ENCODE assay signal across 11 cellular contexts in the genomic region with DNA sequence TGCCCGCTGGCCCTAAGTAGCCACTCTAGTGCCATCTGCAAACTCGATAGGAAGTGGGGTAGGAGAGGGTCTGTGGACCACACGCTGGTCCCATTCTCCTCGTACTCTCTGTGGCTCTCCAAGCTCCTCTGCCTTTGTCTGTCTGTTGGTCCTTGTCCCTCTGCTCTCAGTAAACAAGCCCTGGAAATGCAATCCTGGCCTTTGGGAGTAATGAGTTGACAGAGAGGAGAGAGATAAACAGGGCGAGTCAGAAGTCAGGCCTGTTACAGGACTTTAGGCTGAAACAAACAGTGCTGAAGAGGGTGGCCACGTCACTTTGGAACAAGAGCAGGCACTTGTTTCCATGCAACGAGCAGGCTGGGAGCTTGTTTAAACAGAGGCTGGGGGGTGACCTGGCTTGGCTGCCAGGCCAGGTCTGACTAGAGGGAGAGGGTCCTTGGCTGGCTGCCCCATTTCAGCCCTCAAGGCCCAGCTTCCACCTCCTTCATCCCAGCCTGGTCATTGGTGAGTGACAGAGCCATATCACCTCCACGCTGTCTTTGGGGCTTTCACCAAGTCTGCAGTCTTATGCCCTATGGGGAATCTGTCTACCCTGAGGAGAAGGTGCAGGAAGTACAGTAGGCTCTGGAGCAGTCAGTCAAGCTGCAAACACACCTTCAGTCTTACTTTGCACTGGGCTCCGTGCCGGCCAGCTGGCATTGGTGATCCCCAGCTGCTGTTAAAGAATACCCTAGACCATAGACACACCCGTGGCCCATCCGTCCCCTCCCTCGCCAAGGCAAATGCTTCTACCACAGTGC. TPM values are rescaled to one million over a fixed set of nuclear protein-coding genes. Genes with fewer than 3 reads are reported as not detected.
DNase-seq lines count a peak whose midpoint lies in the region; ATAC-seq, FAIRE-seq and TF ChIP-seq lines count a peak whose summit lies in the region.
"Had no signal": no experiment of that assay in that cellular context is flagged by ENCODE, and none has a peak within 500 bp of the region (broad histone marks: within the 10 kb centered on the region; RNA-seq: fewer than 3 reads in every experiment).

No MANE protein-coding gene starts in this region.

- no peak overlapping the region for H2AFZ ChIP-seq in K562 (ENCODE audit: low read depth, low read length)

- no peaks in the 10 kb centered on the region for H3K27me3 Mint-ChIP-seq in Calu3 (ENCODE audit: unreplicated experiment)
- H3K27me3 Mint-ChIP-seq: activated naive CD8-positive, alpha-beta T cell treated with anti-CD3 and anti-CD28 coated beads, Interleukin-2, amount 50 U/mL, for 24 hours had no signal

- H3K4me2 ChIP-seq in K562 (ENCODE audit: insufficient read depth, low read length) = no peak overlapping the region

- POLR2A ChIA-PET in K562 (lab: Yijun Ruan, JAX) = no interaction called here

- H3K9me3 ChIP-seq in K562 (replicated peaks; ENCODE audit: control insufficient read depth, insufficient read depth, low read depth, low read length) (no peaks in the 10 kb centered on the region), left lung (no peaks in the 10 kb centered on the region), thymus (ENCODE audit: control insufficient read depth) (no peaks in the 10 kb centered on the region)

- H3K4me3 ChIP-seq in K562 (no peak overlapping the region), left lung (no peak overlapping the region), thymus (ENCODE audit: low read length) (no peak overlapping the region)

- 76% methylated on average over 13 of the region's 13 CpGs for WGBS in K562 (ENCODE audit: insufficient coverage, low coverage, missing lambda C conversion rate)
- 95% methylated on average over 13 of the region's 13 CpGs for WGBS in thymus

- no peaks in the 10 kb centered on the region for H3K4me1 Mint-ChIP-seq in Calu3 (ENCODE audit: low read depth, unreplicated experiment)

- no peak for TF ChIP-seq RAD21 in K562 (CRISPR knock-in tag; conservative IDR thresholded peaks at IDR 0.05 in 1 of 2, IDR thresholded peaks at IDR 0.05 in 1 of 2)

- intact Hi-C loops in K562 (cut with micrococcal nuclease) = no loop called here
- intact Hi-C loops in left lung (cut with DNase I) = no loop called here
- intact Hi-C loops in Calu3 (cut with micrococcal nuclease; ENCODE audit: unreplicated experiment) = no loop called here

- no peak for TF ChIP-seq POLR2A in K562 (conservative IDR thresholded peaks at IDR 0.05)

- no TSS peak for BruUV-seq in K562 (replicated peaks; lab: Mats Ljungman, UMichigan)
- no TSS peak for BruUV-seq in Calu3 (replicated peaks; lab: Mats Ljungman, UMichigan)

- DNase-seq in NCI-H1092 treated with DMSO at 0.1 percent for 48 hours (lab: John Stamatoyannopoulos, UW) = peak; percentile 90
- DNase-seq in K562 (ENCODE audit: extremely low read depth in 1 of 4, low spot score in 3 of 4) = no peak
- DNase-seq in left lung = peak in 1 of 2 donors; percentile 78
- no peak for DNase-seq in GOT3 (lab: John Stamatoyannopoulos, UW)
- no peak for DNase-seq in Calu3
- DNase-seq in HCEC 1CT = no peak
- DNase-seq: activated naive CD8-positive, alpha-beta T cell treated with anti-CD3 and anti-CD28 coated beads, Interleukin-2, amount 50 U/mL, for 24 hours; NCI-H1105 treated with DMSO at 0.1 percent for 48 hours; stimulated activated naive CD4-positive, alpha-beta T cell treated with Interleukin-2 at 50 U/mL for 16 hours had no signal

- no peak for ATAC-seq in K562
- ATAC-seq in left lung = peak; percentile 94
- no peak for ATAC-seq in GM21619 (IDR thresholded peaks at IDR 0.05; ENCODE audit: unreplicated experiment)
- ATAC-seq: activated naive CD8-positive, alpha-beta T cell treated with anti-CD3 and anti-CD28 coated beads, Interleukin-2, amount 50 U/mL, for 24 hours had no signal

- no peak overlapping the region for H3K4me3 Mint-ChIP-seq in Calu3 (ENCODE audit: low read depth, unreplicated experiment)
- H3K4me3 Mint-ChIP-seq: activated naive CD8-positive, alpha-beta T cell treated with anti-CD3 and anti-CD28 coated beads, Interleukin-2, amount 50 U/mL, for 24 hours had no signal

- H3K9me3 Mint-ChIP-seq in Calu3 (ENCODE audit: low read depth, unreplicated experiment) = no peaks in the 10 kb centered on the region
- H3K9me3 Mint-ChIP-seq: activated naive CD8-positive, alpha-beta T cell treated with anti-CD3 and anti-CD28 coated beads, Interleukin-2, amount 50 U/mL, for 24 hours had no signal

- H3K36me3 Mint-ChIP-seq in Calu3 (ENCODE audit: insufficient read depth, unreplicated experiment) = peaks cover 7% of the 10 kb centered on the region

- no peaks in the 10 kb centered on the region for H3K79me2 ChIP-seq in K562 (ENCODE audit: control insufficient read depth, insufficient read depth, low read length)

- peak; percentile 6 for FAIRE-seq in K562 (lab: Jason Lieb, UNC)

- TF ChIP-seq EP300 in K562 (IDR thresholded peaks at IDR 0.05; ENCODE audit: low read length) = no peak

- peaks cover 12% of the 10 kb centered on the region for H4K20me1 ChIP-seq in K562 (replicated peaks; ENCODE audit: control insufficient read depth, insufficient read depth, low read length)

- H3K9me1 ChIP-seq in K562 (ENCODE audit: control insufficient read depth, insufficient read depth, low read length) = no peaks in the 10 kb centered on the region

- in situ Hi-C loops in K562 (cut with MboI) = no loop called here

- H3K4me1 ChIP-seq in K562 (replicated peaks in 1 of 2; ENCODE audit: control insufficient read depth in 2 of 2, insufficient read depth in 2 of 2, low read length in 2 of 2) (peaks cover 0 to 5% of the 10 kb centered on the region in 2 experiments; a peak in 2 of 5 replicates), left lung (peaks cover 7 to 9% of the 10 kb centered on the region in 2 donors), thymus (ENCODE audit: control insufficient read depth, insufficient read depth, low read length) (no peaks in the 10 kb centered on the region)

- TF ChIP-seq CTCF in K562 (IDR thresholded peaks at IDR 0.05 in 2 of 3, conservative IDR thresholded peaks at IDR 0.05 in 1 of 3; ENCODE audit: insufficient read depth in 2 of 3, low read depth in 1 of 3, low read length in 3 of 3) (no peak), left lung (IDR thresholded peaks at IDR 0.05) (no peak), Calu3 (IDR thresholded peaks at IDR 0.05; ENCODE audit: unreplicated experiment) (no peak)

- H3K27ac Mint-ChIP-seq in Calu3 (ENCODE audit: unreplicated experiment) = no peak overlapping the region
- H3K27ac Mint-ChIP-seq: activated naive CD8-positive, alpha-beta T cell treated with anti-CD3 and anti-CD28 coated beads, Interleukin-2, amount 50 U/mL, for 24 hours had no signal

- H3K27me3 ChIP-seq in K562 (ENCODE audit: control insufficient read depth in 2 of 2, insufficient read depth in 2 of 2, low read length in 2 of 2) (no peaks in the 10 kb centered on the region), left lung (no peaks in the 10 kb centered on the region), thymus (ENCODE audit: control insufficient read depth, insufficient read depth) (no peaks in the 10 kb centered on the region)

- H3K36me3 ChIP-seq in K562 (ENCODE audit: control insufficient read depth, insufficient read depth, low read length) (peaks cover 55% of the 10 kb centered on the region; the same call in 2 of the 3 replicates), left lung (peaks cover 0 to 36% of the 10 kb centered on the region in 2 donors), thymus (ENCODE audit: control insufficient read depth, insufficient read depth) (peaks cover 36% of the 10 kb centered on the region)

- H3K27ac ChIP-seq in K562 (ENCODE audit: extremely low read depth, low read depth, low read length) (no peak overlapping the region), left lung (peak overlapping the region; percentile 53 to 62), thymus (ENCODE audit: low read depth) (peak overlapping the region; percentile 40)

- no peak overlapping the region for H3K9ac ChIP-seq in K562 (ENCODE audit: insufficient read depth in 1 of 2, low read depth in 2 of 2, low read length in 2 of 2)

- CTCF ChIA-PET in K562 (lab: Yijun Ruan, JAX; ENCODE audit: low intra/inter-chr PET ratio) (no interaction called here), Calu3 (lab: Charles Lee) (no interaction called here)

TF ChIP-seq in K562, 482 proteins besides CTCF, POLR2A, EP300 and RAD21:
- TF ChIP-seq POLR2G (IDR thresholded peaks at IDR 0.05; ENCODE audit: low read depth, low read length) (0 out of 2 replicates have a peak, but pooled peaks have one; percentile 9), FOXK2 (conservative IDR thresholded peaks at IDR 0.05 in 1 of 2, IDR thresholded peaks at IDR 0.05 in 1 of 2; ENCODE audit: low read depth in 2 of 2) (peak; percentile 28 to 63; a peak in 1 of 4 replicates)
- TF ChIP-seq, protein P1, sequence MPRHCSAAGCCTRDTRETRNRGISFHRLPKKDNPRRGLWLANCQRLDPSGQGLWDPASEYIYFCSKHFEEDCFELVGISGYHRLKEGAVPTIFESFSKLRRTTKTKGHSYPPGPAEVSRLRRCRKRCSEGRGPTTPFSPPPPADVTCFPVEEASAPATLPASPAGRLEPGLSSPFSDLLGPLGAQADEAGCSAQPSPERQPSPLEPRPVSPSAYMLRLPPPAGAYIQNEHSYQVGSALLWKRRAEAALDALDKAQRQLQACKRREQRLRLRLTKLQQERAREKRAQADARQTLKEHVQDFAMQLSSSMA (CRISPR knock-in tag; IDR thresholded peaks at IDR 0.05) = no peak
TF ChIP-seq in K562: peak in this region for 2.

RNA-seq across cellular contexts. Expression of gene FOXP4, which starts 22.6 kb away (rescaled TPM):
- total RNA-seq in K562 (2011; cell fraction: chromatin; rRNA removed; ENCODE audit: low replicate concordance) = 5.5 and 10.3 TPM in 2 replicates
- total RNA-seq in K562 (2011; cell fraction: nucleolus; rRNA removed) = 4.9 and 8.2 TPM in 2 replicates
- 5.6 and 10.2 TPM in 2 replicates for total RNA-seq in K562 (2011; cell fraction: nucleoplasm; rRNA removed)
- 3.4 and 5.9 TPM in 2 replicates for total RNA-seq in K562 (2014; rRNA removed)
- total RNA-seq in K562 (2014; rRNA removed; fragmentation: Illumina TruSeq; extraction: Trizol) = 0.70 and 1.1 TPM in 2 replicates
- total RNA-seq in K562 (2015; rRNA removed; fragmentation: Illumina TruSeq; extraction: Trizol) = 2.3 TPM in 2 replicates
- 26.7 and 29.4 TPM in 2 replicates for total RNA-seq in K562 (2021)
- polyA plus RNA-seq in K562 (2011; rRNA removed) = 1.2 and 2.9 TPM in 2 replicates
- polyA plus RNA-seq in K562 (2011; cell fraction: cytosol; rRNA removed) = 1.5 and 3.9 TPM in 2 replicates
- polyA plus RNA-seq in K562 (2011; cell fraction: nucleus; rRNA removed) = 4.4 and 9.6 TPM in 2 replicates
- 17.6 and 30.3 TPM in 2 replicates for polyA plus RNA-seq in K562 (2012)
- 5.9 and 13.8 TPM in 2 replicates for polyA plus RNA-seq in K562 (2014; fragmentation: Illumina TruSeq; extraction: Trizol)
- under 1 TPM; 0.11 TPM for polyA plus RNA-seq in K562 (2014; fragmentation: Nextera tagmentation; extraction: Ambion mirVana)
- 6.7 and 7.4 TPM in 2 replicates for polyA plus RNA-seq in K562 (2014; rRNA removed)
- polyA minus RNA-seq in K562 (2011; rRNA and poly(A)+ RNA removed) = 0.87 and 1.4 TPM in 2 replicates
- 7.2 and 14.0 TPM in 2 replicates for polyA minus RNA-seq in K562 (2011; cell fraction: cytosol; rRNA and poly(A)+ RNA removed)
- 2.9 and 4.7 TPM in 2 replicates for polyA minus RNA-seq in K562 (2011; cell fraction: nucleus; rRNA and poly(A)+ RNA removed)
- total RNA-seq in left lung = 10 to 100 TPM; 26.9 to 33.7 TPM
- polyA plus RNA-seq in thymus = 15.0 TPM
- 47.8 and 50.9 TPM in 2 replicates for total RNA-seq in Calu3 (2022)
